ENCODE assay signal across 17 cellular contexts in the genomic region with DNA sequence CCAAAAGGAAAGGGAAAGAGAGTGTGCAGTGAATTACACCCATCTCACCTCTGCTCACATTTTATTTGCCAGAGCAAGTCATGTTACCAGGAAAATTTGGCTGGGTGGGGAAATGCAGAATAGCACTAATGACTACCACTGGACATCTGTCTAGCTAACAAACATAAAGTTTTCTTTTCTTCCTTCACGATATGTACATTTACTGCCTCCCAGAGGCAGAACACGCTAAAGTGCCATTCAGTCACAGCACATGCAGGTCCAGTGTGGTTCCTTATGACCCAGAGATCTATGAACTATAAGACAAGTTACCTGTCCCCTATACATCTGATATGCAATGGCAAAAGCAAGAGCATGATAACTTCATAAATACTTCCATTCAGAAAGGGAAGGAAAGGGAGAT.
DNase-seq lines count a peak whose midpoint lies in the region; ATAC-seq, FAIRE-seq and TF ChIP-seq lines count a peak whose summit lies in the region.
"Had no signal": no experiment of that assay in that cellular context is flagged by ENCODE, and none has a peak within 500 bp of the region (broad histone marks: within the 10 kb centered on the region; RNA-seq: fewer than 3 reads in every experiment).

No MANE protein-coding gene starts in this region.

- no peak overlapping the region for H3K4me3 Mint-ChIP-seq in brain
- H3K4me3 Mint-ChIP-seq: activated B cell treated with CpG ODN at 0.5 μM for 24 hours; CD8-positive, alpha-beta T cell; endodermal cell had no signal

- no peak for DNase-seq in HepG2 (ENCODE audit: low spot score)
- no peak for DNase-seq in NCI-H1694 (lab: John Stamatoyannopoulos, UW)
- DNase-seq in NCI-H2029 treated with DMSO at 0.1 percent for 48 hours (lab: John Stamatoyannopoulos, UW) = no peak
- DNase-seq: activated B cell treated with CpG ODN at 0.5 μM for 24 hours; activated T-cell treated with anti-CD3 and anti-CD28 coated beads, Interleukin-2, amount 50 U/mL, for 1 hour; amniotic stem cell; CD8-positive, alpha-beta T cell; endodermal cell; NCI-H1417 treated with DMSO at 0.1 percent for 48 hours; NCI-H69 had no signal

- H3K27me3 ChIP-seq in HepG2 (ENCODE audit: control insufficient read depth in 1 of 2, insufficient read depth in 2 of 2, low read length in 2 of 2) = no peaks in the 10 kb centered on the region
- H3K27me3 ChIP-seq: right atrium auricular region, SJSA1 had no signal

- TF ChIP-seq EP300 in Ishikawa (IDR thresholded peaks at IDR 0.05; ENCODE audit: borderline replicate concordance) (no peak), HepG2 (IDR thresholded peaks at IDR 0.05; ENCODE audit: low read depth in 2 of 2, low read length in 2 of 2) (no peak), HepG2 (CRISPR knock-in tag; IDR thresholded peaks at IDR 0.05; ENCODE audit: borderline replicate concordance) (no peak)

- intact Hi-C loops in HepG2 (cut with micrococcal nuclease; ENCODE audit: unreplicated experiment) = no loop called here

- POLR2A ChIA-PET in HepG2 (lab: Yijun Ruan, JAX) = no interaction called here

- H3K27ac Mint-ChIP-seq in brain = no peak overlapping the region
- H3K27ac Mint-ChIP-seq: activated B cell treated with CpG ODN at 0.5 μM for 24 hours; CD8-positive, alpha-beta T cell; endodermal cell had no signal

- H3K4me3 ChIP-seq in HepG2 (replicated peaks in 1 of 3; ENCODE audit: insufficient read depth in 1 of 3, low read depth in 2 of 3, low read length in 3 of 3) = no peak overlapping the region
- H3K4me3 ChIP-seq: right atrium auricular region, SJSA1 had no signal

- BruUV-seq in HepG2 (replicated peaks; lab: Mats Ljungman, UMichigan) = no TSS peak

- ATAC-seq in HepG2 (no peak), HG03571 (IDR thresholded peaks at IDR 0.05; ENCODE audit: unreplicated experiment) (no peak), HG02840 (IDR thresholded peaks at IDR 0.05; ENCODE audit: low FRiP score, unreplicated experiment) (no peak)
- ATAC-seq: CD8-positive, alpha-beta T cell had no signal

- H3K4me2 ChIP-seq in HepG2 (ENCODE audit: low read depth, low read length) = no peak overlapping the region

- H3K9me3 ChIP-seq in HepG2 (ENCODE audit: low read length) = no peaks in the 10 kb centered on the region
- H3K9me3 ChIP-seq: right atrium auricular region, SJSA1 had no signal

- in situ Hi-C loops in HepG2 (cut with HindIII; ENCODE audit: extremely low pct_ligation_motif_present, low pct_unique_long_range_greater_than_20kb) = no loop called here

- no peak for FAIRE-seq in HepG2 (lab: Jason Lieb, UNC)

- H3K4me1 Mint-ChIP-seq in brain = peaks cover 29% of the 10 kb centered on the region

- TF ChIP-seq CTCF in C4-2B (conservative IDR thresholded peaks at IDR 0.05) (peak; percentile 24), brain (conservative IDR thresholded peaks at IDR 0.05) (peak; percentile 17 to 26), HepG2 (CRISPR knock-in tag; IDR thresholded peaks at IDR 0.05) (peak; percentile 10; the same call in 1 of the 2 replicates)

- no peak overlapping the region for H3K9ac ChIP-seq in HepG2 (ENCODE audit: insufficient read depth, low read depth, low read length)

- no peak overlapping the region for H2AFZ ChIP-seq in HepG2 (ENCODE audit: low read length)

- H3K79me2 ChIP-seq in HepG2 (ENCODE audit: insufficient read depth, low read length) = no peaks in the 10 kb centered on the region

- no peaks in the 10 kb centered on the region for H3K36me3 ChIP-seq in HepG2 (replicated peaks in 1 of 2; ENCODE audit: control insufficient read depth in 1 of 2, insufficient read depth in 2 of 2, low read length in 2 of 2)
- H3K36me3 ChIP-seq: right atrium auricular region, SJSA1 had no signal

- no peaks in the 10 kb centered on the region for H3K9me3 Mint-ChIP-seq in brain
- H3K9me3 Mint-ChIP-seq: activated B cell treated with CpG ODN at 0.5 μM for 24 hours; CD8-positive, alpha-beta T cell; endodermal cell had no signal

- TF ChIP-seq POLR2A in HepG2 (IDR thresholded peaks at IDR 0.05; ENCODE audit: insufficient read depth in 1 of 2, low read depth in 2 of 2, low read length in 2 of 2) = no peak

- H4K20me1 ChIP-seq in HepG2 (ENCODE audit: insufficient read depth, low read length) = no peaks in the 10 kb centered on the region

- CTCF ChIA-PET in HepG2 (lab: Yijun Ruan, JAX; ENCODE audit: low intra/inter-chr PET ratio, low total read pairs) = no interaction called here

- H3K27ac ChIP-seq in C4-2B = no peak overlapping the region
- H3K27ac ChIP-seq in HepG2 (ENCODE audit: extremely low read length, insufficient read depth, low read length) = no peak overlapping the region
- H3K27ac ChIP-seq: right atrium auricular region had no signal

- peak; percentile 73 for TF ChIP-seq RAD21 in Ishikawa (IDR thresholded peaks at IDR 0.05; ENCODE audit: low read depth)
- no peak for TF ChIP-seq RAD21 in HepG2 (CRISPR knock-in tag; IDR thresholded peaks at IDR 0.05)

- H3K4me1 ChIP-seq in HepG2 (ENCODE audit: insufficient read depth, low read length) = no peaks in the 10 kb centered on the region

- no peaks in the 10 kb centered on the region for H3K36me3 Mint-ChIP-seq in brain
- H3K36me3 Mint-ChIP-seq: CD8-positive, alpha-beta T cell had no signal

- H3K27me3 Mint-ChIP-seq in brain = peaks cover 6% of the 10 kb centered on the region
- H3K27me3 Mint-ChIP-seq: activated B cell treated with CpG ODN at 0.5 μM for 24 hours had no signal

- WGBS in HepG2 (ENCODE audit: low lambda C conversion rate) = 0% methylated on average over 2 of the region's 2 CpGs

TF ChIP-seq in Ishikawa, 13 proteins besides CTCF, POLR2A, EP300 and RAD21 (continues in another document):
- TF ChIP-seq, protein P1, sequence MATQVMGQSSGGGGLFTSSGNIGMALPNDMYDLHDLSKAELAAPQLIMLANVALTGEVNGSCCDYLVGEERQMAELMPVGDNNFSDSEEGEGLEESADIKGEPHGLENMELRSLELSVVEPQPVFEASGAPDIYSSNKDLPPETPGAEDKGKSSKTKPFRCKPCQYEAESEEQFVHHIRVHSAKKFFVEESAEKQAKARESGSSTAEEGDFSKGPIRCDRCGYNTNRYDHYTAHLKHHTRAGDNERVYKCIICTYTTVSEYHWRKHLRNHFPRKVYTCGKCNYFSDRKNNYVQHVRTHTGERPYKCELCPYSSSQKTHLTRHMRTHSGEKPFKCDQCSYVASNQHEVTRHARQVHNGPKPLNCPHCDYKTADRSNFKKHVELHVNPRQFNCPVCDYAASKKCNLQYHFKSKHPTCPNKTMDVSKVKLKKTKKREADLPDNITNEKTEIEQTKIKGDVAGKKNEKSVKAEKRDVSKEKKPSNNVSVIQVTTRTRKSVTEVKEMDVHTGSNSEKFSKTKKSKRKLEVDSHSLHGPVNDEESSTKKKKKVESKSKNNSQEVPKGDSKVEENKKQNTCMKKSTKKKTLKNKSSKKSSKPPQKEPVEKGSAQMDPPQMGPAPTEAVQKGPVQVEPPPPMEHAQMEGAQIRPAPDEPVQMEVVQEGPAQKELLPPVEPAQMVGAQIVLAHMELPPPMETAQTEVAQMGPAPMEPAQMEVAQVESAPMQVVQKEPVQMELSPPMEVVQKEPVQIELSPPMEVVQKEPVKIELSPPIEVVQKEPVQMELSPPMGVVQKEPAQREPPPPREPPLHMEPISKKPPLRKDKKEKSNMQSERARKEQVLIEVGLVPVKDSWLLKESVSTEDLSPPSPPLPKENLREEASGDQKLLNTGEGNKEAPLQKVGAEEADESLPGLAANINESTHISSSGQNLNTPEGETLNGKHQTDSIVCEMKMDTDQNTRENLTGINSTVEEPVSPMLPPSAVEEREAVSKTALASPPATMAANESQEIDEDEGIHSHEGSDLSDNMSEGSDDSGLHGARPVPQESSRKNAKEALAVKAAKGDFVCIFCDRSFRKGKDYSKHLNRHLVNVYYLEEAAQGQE (IDR thresholded peaks at IDR 0.05; ENCODE audit: low read depth) = no peak
- TF ChIP-seq TEAD4 (IDR thresholded peaks at IDR 0.05) (no peak), CEBPB (IDR thresholded peaks at IDR 0.05) (no peak), EGR1 (IDR thresholded peaks at IDR 0.05) (no peak)

TF ChIP-seq in HepG2, 621 proteins besides CTCF, POLR2A, EP300 and RAD21:
- TF ChIP-seq STAG1 (CRISPR knock-in tag; IDR thresholded peaks at IDR 0.05) (peak; percentile 31; the same call in 1 of the 2 replicates), ZBTB42 (CRISPR knock-in tag; IDR thresholded peaks at IDR 0.05) (no peak), NKX3-1 (CRISPR knock-in tag; IDR thresholded peaks at IDR 0.05) (no peak), MTF2 (CRISPR knock-in tag; IDR thresholded peaks at IDR 0.05; ENCODE audit: borderline replicate concordance) (no peak), HOXD1 (CRISPR knock-in tag; IDR thresholded peaks at IDR 0.05) (no peak), NCOA2 (CRISPR knock-in tag; IDR thresholded peaks at IDR 0.05) (no peak)
